1 cellular context compared by ENCODE assay signal in genomic region chr6:127266892-127267741, GRCh38.
A peak's percentile ranks its signal among the peaks of the same experiment; 100 is the strongest.
TF ChIP-seq lines count a peak whose summit lies in the region.

No MANE protein-coding gene starts in this region.

TF ChIP-seq in HepG2, 621 proteins besides CTCF, POLR2A, EP300 and RAD21 (continued from another document and continues in another):
- peak; percentile 88 for TF ChIP-seq CENPT (CRISPR knock-in tag; IDR thresholded peaks at IDR 0.05; ENCODE audit: low read depth)
- peak; percentile 51; the same call in 1 of the 2 replicates for TF ChIP-seq SAFB2 (CRISPR knock-in tag; IDR thresholded peaks at IDR 0.05; ENCODE audit: borderline replicate concordance, low read depth)
- peak; percentile 68; the same call in 1 of the 2 replicates for TF ChIP-seq KDM3A (CRISPR knock-in tag; IDR thresholded peaks at IDR 0.05; ENCODE audit: low read depth)
- peak; percentile 59 for TF ChIP-seq MED1 (CRISPR knock-in tag; IDR thresholded peaks at IDR 0.05)
- peak; percentile 94; the same call in 1 of the 2 replicates for TF ChIP-seq KDM5B (CRISPR knock-in tag; IDR thresholded peaks at IDR 0.05; ENCODE audit: borderline replicate concordance)
- peak; percentile 13; the same call in 1 of the 2 replicates for TF ChIP-seq BRCA1 (CRISPR knock-in tag; IDR thresholded peaks at IDR 0.05)
- TF ChIP-seq ZNF460 (CRISPR knock-in tag; IDR thresholded peaks at IDR 0.05; ENCODE audit: borderline replicate concordance) = no peak
- no peak for TF ChIP-seq NFRKB (IDR thresholded peaks at IDR 0.05)
- TF ChIP-seq ARID3A (IDR thresholded peaks at IDR 0.05; ENCODE audit: low read depth, low read length) = no peak
- no peak; the same call in 1 of the 2 replicates for TF ChIP-seq AKAP8 (CRISPR knock-in tag; IDR thresholded peaks at IDR 0.05)
- peak; percentile 4; the same call in 1 of the 2 replicates for TF ChIP-seq NFATC3 (CRISPR knock-in tag; IDR thresholded peaks at IDR 0.05)
- TF ChIP-seq ZNF780A (CRISPR knock-in tag; IDR thresholded peaks at IDR 0.05) = no peak
- peak; percentile 71; the same call in 1 of the 2 replicates for TF ChIP-seq KDM5A (IDR thresholded peaks at IDR 0.05; ENCODE audit: borderline replicate concordance, low read length)
- TF ChIP-seq AFF4 (CRISPR knock-in tag; IDR thresholded peaks at IDR 0.05) = peak; percentile 9; the same call in 1 of the 2 replicates
- no peak for TF ChIP-seq ZNF207 (IDR thresholded peaks at IDR 0.05; ENCODE audit: borderline replicate concordance)
- peak; percentile 47; the same call in 1 of the 2 replicates for TF ChIP-seq HDAC1 (CRISPR knock-in tag; IDR thresholded peaks at IDR 0.05)
- TF ChIP-seq ZC3H4 (CRISPR knock-in tag; IDR thresholded peaks at IDR 0.05; ENCODE audit: borderline replicate concordance) = no peak
- TF ChIP-seq, protein P1, sequence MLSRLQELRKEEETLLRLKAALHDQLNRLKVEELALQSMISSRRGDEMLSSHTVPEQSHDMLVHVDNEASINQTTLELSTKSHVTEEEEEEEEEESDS (CRISPR knock-in tag; IDR thresholded peaks at IDR 0.05; ENCODE audit: borderline replicate concordance) = 0 out of 2 replicates have a peak, but pooled peaks have one; percentile 62
- no peak for TF ChIP-seq MAZ (IDR thresholded peaks at IDR 0.05; ENCODE audit: borderline replicate concordance, low read depth, low read length)
- peak; percentile 84 for TF ChIP-seq MAZ (CRISPR knock-in tag; IDR thresholded peaks at IDR 0.05; ENCODE audit: low read depth)
- TF ChIP-seq CEBPG (CRISPR knock-in tag; IDR thresholded peaks at IDR 0.05) = no peak
- TF ChIP-seq, protein P2, sequence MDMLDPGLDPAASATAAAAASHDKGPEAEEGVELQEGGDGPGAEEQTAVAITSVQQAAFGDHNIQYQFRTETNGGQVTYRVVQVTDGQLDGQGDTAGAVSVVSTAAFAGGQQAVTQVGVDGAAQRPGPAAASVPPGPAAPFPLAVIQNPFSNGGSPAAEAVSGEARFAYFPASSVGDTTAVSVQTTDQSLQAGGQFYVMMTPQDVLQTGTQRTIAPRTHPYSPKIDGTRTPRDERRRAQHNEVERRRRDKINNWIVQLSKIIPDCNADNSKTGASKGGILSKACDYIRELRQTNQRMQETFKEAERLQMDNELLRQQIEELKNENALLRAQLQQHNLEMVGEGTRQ (IDR thresholded peaks at IDR 0.05; ENCODE audit: low read depth, low read length) = no peak
- TF ChIP-seq, protein P2 (CRISPR knock-in tag; IDR thresholded peaks at IDR 0.05; ENCODE audit: borderline replicate concordance) = peak; percentile 76
- TF ChIP-seq, protein P3, sequence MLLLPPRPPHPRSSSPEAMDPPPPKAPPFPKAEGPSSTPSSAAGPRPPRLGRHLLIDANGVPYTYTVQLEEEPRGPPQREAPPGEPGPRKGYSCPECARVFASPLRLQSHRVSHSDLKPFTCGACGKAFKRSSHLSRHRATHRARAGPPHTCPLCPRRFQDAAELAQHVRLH (CRISPR knock-in tag; IDR thresholded peaks at IDR 0.05; ENCODE audit: borderline replicate concordance, low read depth) = peak; percentile 64
- no peak; the same call in 1 of the 2 replicates for TF ChIP-seq FOXO1 (CRISPR knock-in tag; IDR thresholded peaks at IDR 0.05)
- TF ChIP-seq MAFG (CRISPR knock-in tag; IDR thresholded peaks at IDR 0.05) = no peak
- TF ChIP-seq PHF21A (CRISPR knock-in tag; IDR thresholded peaks at IDR 0.05) = peak; percentile 75
- peak; percentile 6; the same call in 1 of the 2 replicates for TF ChIP-seq HBP1 (CRISPR knock-in tag; IDR thresholded peaks at IDR 0.05; ENCODE audit: low read depth)
- peak; percentile 88; the same call in 1 of the 2 replicates for TF ChIP-seq ZNF879 (CRISPR knock-in tag; IDR thresholded peaks at IDR 0.05)
- TF ChIP-seq ATF3 (CRISPR knock-in tag; IDR thresholded peaks at IDR 0.05) = peak; percentile 58
- peak; percentile 83 for TF ChIP-seq ZNF724P (CRISPR knock-in tag; IDR thresholded peaks at IDR 0.05; ENCODE audit: borderline replicate concordance)
- TF ChIP-seq ZNF776 (CRISPR knock-in tag; IDR thresholded peaks at IDR 0.05) = peak; percentile 37; the same call in 1 of the 2 replicates
- TF ChIP-seq ZNF629 (CRISPR knock-in tag; conservative IDR thresholded peaks at IDR 0.05) = no peak
- TF ChIP-seq RFX3 (CRISPR knock-in tag; IDR thresholded peaks at IDR 0.05) = no peak; the same call in 1 of the 2 replicates
- no peak; the same call in 1 of the 2 replicates for TF ChIP-seq HNRNPUL1 (IDR thresholded peaks at IDR 0.05; ENCODE audit: low read depth, low read length)
- TF ChIP-seq, protein P4, sequence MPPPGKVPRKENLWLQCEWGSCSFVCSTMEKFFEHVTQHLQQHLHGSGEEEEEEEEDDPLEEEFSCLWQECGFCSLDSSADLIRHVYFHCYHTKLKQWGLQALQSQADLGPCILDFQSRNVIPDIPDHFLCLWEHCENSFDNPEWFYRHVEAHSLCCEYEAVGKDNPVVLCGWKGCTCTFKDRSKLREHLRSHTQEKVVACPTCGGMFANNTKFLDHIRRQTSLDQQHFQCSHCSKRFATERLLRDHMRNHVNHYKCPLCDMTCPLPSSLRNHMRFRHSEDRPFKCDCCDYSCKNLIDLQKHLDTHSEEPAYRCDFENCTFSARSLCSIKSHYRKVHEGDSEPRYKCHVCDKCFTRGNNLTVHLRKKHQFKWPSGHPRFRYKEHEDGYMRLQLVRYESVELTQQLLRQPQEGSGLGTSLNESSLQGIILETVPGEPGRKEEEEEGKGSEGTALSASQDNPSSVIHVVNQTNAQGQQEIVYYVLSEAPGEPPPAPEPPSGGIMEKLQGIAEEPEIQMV (CRISPR knock-in tag; IDR thresholded peaks at IDR 0.05; ENCODE audit: low read depth) = peak; percentile 64
- no peak for TF ChIP-seq SOX6 (IDR thresholded peaks at IDR 0.05)
- no peak; the same call in none of the 2 replicates for TF ChIP-seq SOX6 (CRISPR knock-in tag; IDR thresholded peaks at IDR 0.05)
- peak; percentile 66; the same call in 1 of the 2 replicates for TF ChIP-seq ZNF318 (CRISPR knock-in tag; IDR thresholded peaks at IDR 0.05)
- TF ChIP-seq NFYB (CRISPR knock-in tag; IDR thresholded peaks at IDR 0.05) = no peak
